17 cellular contexts compared by ENCODE assay signal in the genomic region with DNA sequence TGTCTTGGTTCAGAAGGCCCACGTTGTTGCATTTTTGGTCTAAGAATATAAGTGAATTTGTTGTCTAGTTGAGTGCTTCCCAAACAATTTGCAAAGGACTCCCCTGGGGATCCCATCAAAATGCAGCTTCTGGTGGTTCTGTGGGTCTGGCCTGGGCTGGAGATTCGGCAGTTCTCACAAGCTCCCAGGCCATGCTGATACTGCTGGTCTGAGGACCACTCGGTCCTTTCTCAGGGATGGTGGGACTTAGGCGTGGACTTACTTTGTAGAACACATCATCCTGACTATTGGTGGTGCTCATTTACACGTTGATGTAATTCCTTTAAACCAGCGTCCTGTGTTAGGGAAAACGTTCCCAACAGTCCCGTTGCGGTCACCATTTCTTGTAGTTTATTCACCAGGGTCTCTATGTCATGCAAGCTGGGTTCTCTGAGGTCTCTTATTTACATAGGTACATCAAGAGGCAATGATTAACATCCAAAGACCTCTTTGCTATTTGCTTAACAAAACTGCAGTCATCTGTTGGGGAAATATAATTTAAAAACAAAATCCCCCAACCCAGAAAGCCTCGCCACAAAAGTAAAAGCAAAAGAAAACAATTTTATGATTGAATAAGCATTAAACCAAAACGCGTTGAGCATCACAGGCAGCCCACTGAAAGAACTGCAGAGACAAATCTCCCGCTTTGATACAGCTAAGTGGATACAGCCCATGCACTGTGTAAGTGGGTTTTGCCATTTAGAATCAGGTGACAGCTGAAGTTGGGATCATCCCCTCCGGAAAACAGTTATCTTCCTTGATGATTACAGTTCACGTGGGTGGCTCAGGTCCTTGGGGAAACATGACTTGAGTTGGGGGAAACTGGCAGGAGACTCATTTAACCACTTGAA. TPM values are rescaled to one million over a fixed set of nuclear protein-coding genes. Genes with fewer than 3 reads are reported as not detected.
DNase-seq lines count a peak whose midpoint lies in the region; ATAC-seq and TF ChIP-seq lines count a peak whose summit lies in the region.
"Had no signal": no experiment of that assay in that cellular context is flagged by ENCODE, and none has a peak within 500 bp of the region (broad histone marks: within the 10 kb centered on the region; RNA-seq: fewer than 3 reads in every experiment).

No MANE protein-coding gene starts in this region.

- no peak overlapping the region for H3K27ac ChIP-seq in WERI-Rb-1
- H3K27ac ChIP-seq: 22Rv1, ascending aorta, coronary artery, gastroesophageal sphincter, right atrium auricular region had no signal

- H3K27me3 ChIP-seq in WERI-Rb-1 (ENCODE audit: insufficient read depth, low read depth, severe bottlenecking): no peaks in the 10 kb centered on the region
- H3K27me3 ChIP-seq: ascending aorta, gastroesophageal sphincter, right atrium auricular region had no signal

- intact Hi-C loops in sciatic nerve (cut with DNase I): no loop called here

- H3K4me3 ChIP-seq in WERI-Rb-1 (ENCODE audit: low read depth, low read length): no peak overlapping the region
- H3K4me3 ChIP-seq: ascending aorta, coronary artery, gastroesophageal sphincter, right atrium auricular region had no signal

- peaks cover 4% of the 10 kb centered on the region for H3K9me3 ChIP-seq in WERI-Rb-1 (ENCODE audit: severe bottlenecking)
- H3K9me3 ChIP-seq: ascending aorta, gastroesophageal sphincter, right atrium auricular region had no signal

- DNase-seq in NCI-H1436 (lab: John Stamatoyannopoulos, UW) (peak; percentile 52), NCI-H1436 treated with DMSO at 0.1 percent for 48 hours (lab: John Stamatoyannopoulos, UW) (no peak), WERI-Rb-1 (peak; percentile 55), renal cortical epithelial cell (ENCODE audit: low read depth) (peak; percentile 90), SW 1271 (lab: John Stamatoyannopoulos, UW) (no peak), sciatic nerve (ENCODE audit: low spot score) (no peak), 8988T (no peak)
- DNase-seq: EL; mammary epithelial cell; NCI-H446; stimulated activated CD4-positive, alpha-beta T cell treated with anti-CD3 and anti-CD28 coated beads, Interleukin-1b, Interleukin-23, amount 100 ng/mL, for 48 hours had no signal

- TF ChIP-seq CTCF in WERI-Rb-1 (IDR thresholded peaks at IDR 0.05; ENCODE audit: low read depth, low read length): no peak

- peaks cover 16% of the 10 kb centered on the region for H3K36me3 ChIP-seq in WERI-Rb-1
- H3K36me3 ChIP-seq: ascending aorta, gastroesophageal sphincter, right atrium auricular region had no signal

- ATAC-seq in HG02981 (IDR thresholded peaks at IDR 0.05; ENCODE audit: unreplicated experiment) (peak; percentile 58), sciatic nerve (no peak)
- ATAC-seq: gastroesophageal sphincter had no signal

RNA-seq across cellular contexts. Expression of gene SEC14L1, which starts 39.0 kb away (rescaled TPM):
- total RNA-seq in renal cortical epithelial cell (49.1 and 112 TPM in 2 replicates), sciatic nerve (130 TPM)

Comparison
In these comparisons a context has a peak if more than half of its experiments do, and no peak if none do; other contexts are left out.
1. DNase-seq: peak in NCI-H1436 (single experiment), WERI-Rb-1 (single experiment) and renal cortical epithelial cell (single experiment); none in NCI-H1436 treated with DMSO at 0.1 percent for 48 hours (single experiment), SW 1271 (0 of 2), sciatic nerve (single experiment) and 8988T (single experiment).